Comparison of ENCODE assay signal across 19 cellular contexts in genomic region chr14:57435923-57436322, GRCh38. TPM values are rescaled to one million over a fixed set of nuclear protein-coding genes. Genes with fewer than 3 reads are reported as not detected.
"Had no signal": no experiment of that assay in that cellular context is flagged by ENCODE, and none has a peak within 500 bp of the region (broad histone marks: within the 10 kb centered on the region; RNA-seq: fewer than 3 reads in every experiment).

No MANE protein-coding gene starts in this region.

- H3K27ac ChIP-seq: esophagus squamous epithelium, heart right ventricle, ovary had no signal

- ATAC-seq: heart right ventricle; left lobe of liver; mucosa of descending colon; naive thymus-derived CD8-positive, alpha-beta T cell; right cardiac atrium had no signal

- H3K27ac Mint-ChIP-seq: naive thymus-derived CD8-positive, alpha-beta T cell had no signal

- H3K4me1 Mint-ChIP-seq: naive thymus-derived CD8-positive, alpha-beta T cell had no signal

- DNase-seq: effector memory CD4-positive, alpha-beta T cell; esophagus squamous epithelium; foreskin melanocyte; heart right ventricle; hypothalamus; islet precursor cell; mammary epithelial cell; mucosa of descending colon; naive thymus-derived CD8-positive, alpha-beta T cell; nucleus accumbens; ovary; right cardiac atrium; small intestine; stimulated activated CD4-positive, alpha-beta T cell treated with anti-CD3 and anti-CD28 coated beads, Interleukin-12 subunit alpha, Interleukin-12 subunit beta, amount 100 ng/mL, for 4 hours; stimulated activated naive CD4-positive, alpha-beta T cell treated with Interleukin-2 at 50 U/mL for 16 hours; trophoblast cell had no signal

- H3K4me3 ChIP-seq: esophagus squamous epithelium, heart right ventricle, mucosa of descending colon, ovary had no signal

- H3K4me3 Mint-ChIP-seq: naive thymus-derived CD8-positive, alpha-beta T cell had no signal

RNA-seq across cellular contexts. Expression of gene CCDC198, which starts 57.7 kb away (rescaled TPM):
- total RNA-seq: esophagus squamous epithelium; heart right ventricle; lower leg skin; mammary epithelial cell; mucosa of descending colon; naive thymus-derived CD8-positive, alpha-beta T cell; posterior vena cava; right cardiac atrium had no signal
